ENCODE assay signal across 25 cellular contexts in the genomic region with DNA sequence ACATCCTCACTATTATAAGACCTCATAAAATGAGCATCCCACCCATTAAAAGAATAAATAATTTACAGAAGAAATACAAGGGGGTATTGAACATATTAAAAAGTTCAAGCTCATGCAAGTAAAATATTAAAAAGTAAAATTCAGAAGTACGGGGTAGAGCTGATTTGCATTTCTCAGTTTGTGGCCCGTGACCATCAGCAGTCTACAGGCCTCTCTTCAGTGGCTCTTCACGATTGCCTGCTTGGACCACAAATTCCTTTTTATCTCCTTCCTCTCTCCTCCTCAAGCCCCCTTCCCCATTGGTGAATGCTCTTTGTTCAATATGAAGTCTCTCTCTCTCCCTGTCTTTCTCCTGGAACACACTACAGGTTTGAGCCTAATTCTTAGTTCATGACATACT. TPM values are rescaled to one million over a fixed set of nuclear protein-coding genes. Genes with fewer than 3 reads are reported as not detected.
DNase-seq lines count a peak whose midpoint lies in the region; ATAC-seq, FAIRE-seq and TF ChIP-seq lines count a peak whose summit lies in the region.
"Had no signal": no experiment of that assay in that cellular context is flagged by ENCODE, and none has a peak within 500 bp of the region (broad histone marks: within the 10 kb centered on the region; RNA-seq: fewer than 3 reads in every experiment).

No MANE protein-coding gene starts in this region.

- H3K4me2 ChIP-seq in DOHH2 (ENCODE audit: low read length) (0 out of 2 replicates have a peak overlapping the region, but pooled peaks have one; percentile 7), HepG2 (ENCODE audit: low read depth, low read length) (peak overlapping the region; percentile 73), smooth muscle cell (no peak overlapping the region)
- H3K4me2 ChIP-seq: A549 had no signal

- H3K4me3 Mint-ChIP-seq in activated B cell treated with CpG ODN at 0.5 μM for 24 hours (peak overlapping the region; percentile 6), memory B cell (no peak overlapping the region)
- H3K4me3 Mint-ChIP-seq: CD4-positive, alpha-beta memory T cell; HFFc6 had no signal

- H3K36me3 Mint-ChIP-seq in activated B cell treated with CpG ODN at 0.5 μM for 24 hours (ENCODE audit: low read depth) (no peaks in the 10 kb centered on the region), memory B cell (peaks cover 6% of the 10 kb centered on the region)
- H3K36me3 Mint-ChIP-seq: CD4-positive, alpha-beta memory T cell had no signal

- no peak for DNase-seq in activated B cell treated with CpG ODN at 0.5 μM for 24 hours
- DNase-seq in HepG2 (ENCODE audit: low spot score), result no peak
- DNase-seq in memory B cell (ENCODE audit: low spot score in 2 of 2), result no peak
- DNase-seq in smooth muscle cell (lab: John Stamatoyannopoulos, UW; ENCODE audit: unreplicated experiment), result no peak
- DNase-seq in Right ventricle myocardium inferior (ENCODE audit: missing footprints), result no peak
- DNase-seq: 8988T; ACHN; AML-193; C1 segment of cervical spinal cord; Calu3; CD4-positive, alpha-beta memory T cell; COR-L47; DMS53; DMS79 treated with DMSO at 0.1 percent for 48 hours; GOT3; HFFc6 had no signal

- H3K79me2 ChIP-seq in DOHH2 (ENCODE audit: control insufficient read depth, low read length) (no peaks in the 10 kb centered on the region), HepG2 (ENCODE audit: insufficient read depth, low read length) (no peaks in the 10 kb centered on the region), smooth muscle cell (ENCODE audit: low read depth) (no peaks in the 10 kb centered on the region)

- no peak for FAIRE-seq in HepG2 (lab: Jason Lieb, UNC)
- FAIRE-seq: A549, G401.6, GM12892, H54 had no signal

- intact Hi-C loops in activated B cell treated with CpG ODN at 0.5 μM for 24 hours (cut with micrococcal nuclease), result no loop called here
- intact Hi-C loops in HepG2 (cut with micrococcal nuclease; ENCODE audit: unreplicated experiment), result no loop called here
- intact Hi-C loops in Right ventricle myocardium inferior (cut with DNase I), result no loop called here

- H3K4me1 ChIP-seq in DOHH2 (ENCODE audit: control insufficient read depth, low read length), result peaks cover 8% of the 10 kb centered on the region
- peaks cover 66% of the 10 kb centered on the region for H3K4me1 ChIP-seq in HepG2 (ENCODE audit: insufficient read depth, low read length)
- H3K4me1 ChIP-seq in smooth muscle cell (ENCODE audit: low read depth), result no peaks in the 10 kb centered on the region
- H3K4me1 ChIP-seq: A549, HAP-1 had no signal

- no peak for TF ChIP-seq EP300 in HepG2 (IDR thresholded peaks at IDR 0.05; ENCODE audit: low read depth in 2 of 2, low read length in 2 of 2)
- no peak for TF ChIP-seq EP300 in HepG2 (CRISPR knock-in tag; IDR thresholded peaks at IDR 0.05; ENCODE audit: borderline replicate concordance)

- POLR2A ChIA-PET in activated B cell treated with CpG ODN at 0.5 μM for 24 hours (lab: Charles Lee) (interaction anchor here (0.7 kb wide), 1 partner anchor 13 kb away, joined by 3 read pairs; no protein-coding TSS in a partner anchor), HepG2 (lab: Yijun Ruan, JAX) (interaction anchor here (1.1 to 2.7 kb wide), 6 partner anchors 10 to 53 kb away, joined by 3 to 32 read pairs (median 10); a partner anchor contains a TSS)

- ATAC-seq in activated B cell treated with CpG ODN at 0.5 μM for 24 hours (ENCODE audit: low read depth) (no peak), HepG2 (no peak), memory B cell (ENCODE audit: low read depth) (peak; percentile 29), Right ventricle myocardium inferior (no peak), GM18868 (IDR thresholded peaks at IDR 0.05; ENCODE audit: unreplicated experiment) (no peak), HG03442 (IDR thresholded peaks at IDR 0.05; ENCODE audit: unreplicated experiment) (no peak)
- ATAC-seq: A549 had no signal

- H4K20me1 ChIP-seq in DOHH2 (ENCODE audit: control insufficient read depth, insufficient read depth, low read depth, low read length) (no peaks in the 10 kb centered on the region), HepG2 (ENCODE audit: insufficient read depth, low read length) (no peaks in the 10 kb centered on the region), smooth muscle cell (ENCODE audit: low read depth) (no peaks in the 10 kb centered on the region)

- no TSS peak for BruUV-seq in HepG2 (replicated peaks; lab: Mats Ljungman, UMichigan)

- H3K4me3 ChIP-seq in DOHH2 (ENCODE audit: low read length) (no peak overlapping the region), HepG2 (replicated peaks in 1 of 3; ENCODE audit: insufficient read depth in 1 of 3, low read depth in 2 of 3, low read length in 3 of 3) (0 out of 6 replicates have a peak overlapping the region, but pooled peaks of 1 of the 3 experiments have one; percentile 39), smooth muscle cell (no peak overlapping the region)
- H3K4me3 ChIP-seq: A549, HAP-1 had no signal

- H3K27me3 Mint-ChIP-seq in activated B cell treated with CpG ODN at 0.5 μM for 24 hours (peaks cover 6% of the 10 kb centered on the region), memory B cell (peaks cover 10% of the 10 kb centered on the region)

- 87% methylated on average over 3 of the region's 3 CpGs for WGBS in HepG2 (ENCODE audit: low lambda C conversion rate)
- WGBS in smooth muscle cell (ENCODE audit: low lambda C conversion rate), result 89% methylated on average over 3 of the region's 3 CpGs

- H3K27me3 ChIP-seq in DOHH2 (ENCODE audit: control insufficient read depth, low read length), result peaks cover 13% of the 10 kb centered on the region; the same call in 1 of the 2 replicates
- H3K27me3 ChIP-seq in HepG2 (ENCODE audit: control insufficient read depth in 1 of 2, insufficient read depth in 2 of 2, low read length in 2 of 2), result no peaks in the 10 kb centered on the region
- H3K27me3 ChIP-seq in smooth muscle cell (ENCODE audit: low read depth), result no peaks in the 10 kb centered on the region

- no peak overlapping the region for H2AFZ ChIP-seq in HepG2 (ENCODE audit: low read length)
- H2AFZ ChIP-seq in smooth muscle cell (ENCODE audit: low read depth), result no peak overlapping the region

- no peak for TF ChIP-seq RAD21 in HepG2 (CRISPR knock-in tag; IDR thresholded peaks at IDR 0.05)

- CTCF ChIA-PET in activated B cell treated with CpG ODN at 0.5 μM for 24 hours (lab: Charles Lee), result no interaction called here
- CTCF ChIA-PET in HepG2 (lab: Yijun Ruan, JAX; ENCODE audit: low intra/inter-chr PET ratio, low total read pairs), result no interaction called here

- H3K4me1 Mint-ChIP-seq in activated B cell treated with CpG ODN at 0.5 μM for 24 hours (peaks cover 25% of the 10 kb centered on the region), memory B cell (peaks cover 9% of the 10 kb centered on the region)
- H3K4me1 Mint-ChIP-seq: CD4-positive, alpha-beta memory T cell had no signal

- no peak for TF ChIP-seq POLR2A in HepG2 (IDR thresholded peaks at IDR 0.05; ENCODE audit: insufficient read depth in 1 of 2, low read depth in 2 of 2, low read length in 2 of 2)

- H3K36me3 ChIP-seq in DOHH2 (ENCODE audit: control insufficient read depth, low read length) (no peaks in the 10 kb centered on the region), HepG2 (replicated peaks in 1 of 2; ENCODE audit: control insufficient read depth in 1 of 2, insufficient read depth in 2 of 2, low read length in 2 of 2) (no peaks in the 10 kb centered on the region), smooth muscle cell (ENCODE audit: low read depth) (no peaks in the 10 kb centered on the region)
- H3K36me3 ChIP-seq: HAP-1 had no signal

- H3K27ac Mint-ChIP-seq in activated B cell treated with CpG ODN at 0.5 μM for 24 hours (no peak overlapping the region), memory B cell (no peak overlapping the region)
- H3K27ac Mint-ChIP-seq: CD4-positive, alpha-beta memory T cell; HFFc6 had no signal

- H3K9me3 Mint-ChIP-seq in activated B cell treated with CpG ODN at 0.5 μM for 24 hours (no peaks in the 10 kb centered on the region), memory B cell (peaks cover 2% of the 10 kb centered on the region)
- H3K9me3 Mint-ChIP-seq: HFFc6 had no signal

- TF ChIP-seq CTCF in DOHH2 (IDR thresholded peaks at IDR 0.05; ENCODE audit: low read depth, low read length, poor library complexity, severe bottlenecking) (no peak), activated B cell treated with CpG ODN at 0.5 μM for 24 hours (IDR thresholded peaks at IDR 0.05) (no peak), HepG2 (CRISPR knock-in tag; IDR thresholded peaks at IDR 0.05) (no peak), smooth muscle cell (IDR thresholded peaks at IDR 0.05; ENCODE audit: borderline replicate concordance, insufficient read depth, poor library complexity, severe bottlenecking) (no peak)

- no peaks in the 10 kb centered on the region for H3K9me3 ChIP-seq in DOHH2 (ENCODE audit: control insufficient read depth, insufficient read depth, low read length)
- no peaks in the 10 kb centered on the region; the same call in 1 of the 2 replicates for H3K9me3 ChIP-seq in HepG2 (ENCODE audit: low read length)
- H3K9me3 ChIP-seq in smooth muscle cell (replicated peaks; ENCODE audit: low read depth), result no peaks in the 10 kb centered on the region
- H3K9me3 ChIP-seq: A549, HAP-1 had no signal

- no peaks in the 10 kb centered on the region for H3K9me2 ChIP-seq in DOHH2 (replicated peaks; ENCODE audit: control insufficient read depth, low read length)

- H3K27ac ChIP-seq in DOHH2 (ENCODE audit: low read depth, low read length) (no peak overlapping the region), HepG2 (ENCODE audit: extremely low read length, insufficient read depth, low read length) (peak overlapping the region; percentile 98), smooth muscle cell (ENCODE audit: low read depth) (no peak overlapping the region)
- H3K27ac ChIP-seq: A549 had no signal

- H3F3A ChIP-seq in DOHH2 (ENCODE audit: control insufficient read depth, insufficient read depth), result no peaks in the 10 kb centered on the region
- H3F3A ChIP-seq in smooth muscle cell (ENCODE audit: low read depth), result no peaks in the 10 kb centered on the region

- H3K9ac ChIP-seq in HepG2 (ENCODE audit: insufficient read depth, low read depth, low read length) (peak overlapping the region; percentile 68), smooth muscle cell (ENCODE audit: low read depth) (no peak overlapping the region)

- in situ Hi-C loops in HepG2 (cut with HindIII; ENCODE audit: extremely low pct_ligation_motif_present, low pct_unique_long_range_greater_than_20kb), result no loop called here

RNA-seq across cellular contexts. Expression of a gene that starts 19.1 kb away (rescaled TPM):
- total RNA-seq in activated B cell treated with CpG ODN at 0.5 μM for 24 hours (not detected in 2 replicates), HepG2 (2016; rRNA removed; fragmentation: Illumina TruSeq; extraction: Trizol) (0.58 and 0.90 TPM in 2 replicates), smooth muscle cell (not detected in 2 replicates), Right ventricle myocardium inferior (not detected)
- 0.20 and 0.26 TPM in 2 replicates for total RNA-seq in HepG2 (2016; cell fraction: cytosol; rRNA removed; fragmentation: Illumina TruSeq; extraction: Trizol; ENCODE audit: low read depth)
- total RNA-seq in HepG2 (2016; cell fraction: insoluble cytoplasmic fraction; rRNA removed; fragmentation: Illumina TruSeq; extraction: Trizol), result 0.41 and 0.79 TPM in 2 replicates
- 0.25 and 0.41 TPM in 2 replicates for total RNA-seq in HepG2 (2016; cell fraction: membrane; rRNA removed; fragmentation: Illumina TruSeq; extraction: Trizol)
- 1.2 and 1.7 TPM in 2 replicates for total RNA-seq in HepG2 (2016; cell fraction: nucleus; rRNA removed; fragmentation: Illumina TruSeq; extraction: Trizol)
- polyA plus RNA-seq in HepG2 (2011; rRNA removed) (2.0 and 2.8 TPM in 2 replicates), smooth muscle cell (not detected in 2 replicates)
- 1.5 and 2.3 TPM in 2 replicates for polyA plus RNA-seq in HepG2 (2011; cell fraction: cytosol; rRNA removed)
- polyA plus RNA-seq in HepG2 (2011; cell fraction: nucleus; rRNA removed), result 0.79 and 1.8 TPM in 2 replicates
- polyA plus RNA-seq in HepG2 (2012), result 2.6 and 4.9 TPM in 2 replicates
- polyA plus RNA-seq in HepG2 (2016; cell fraction: cytosol; fragmentation: Illumina TruSeq; extraction: Trizol; ENCODE audit: low read depth), result 0.12 and 0.17 TPM in 2 replicates
- 0.52 and 0.73 TPM in 2 replicates for polyA plus RNA-seq in HepG2 (2016; cell fraction: insoluble cytoplasmic fraction; fragmentation: Illumina TruSeq; extraction: Trizol; ENCODE audit: low read depth)
- polyA plus RNA-seq in HepG2 (2016; cell fraction: membrane; fragmentation: Illumina TruSeq; extraction: Trizol; ENCODE audit: low read depth), result 0.31 and 0.44 TPM in 2 replicates
- 1.5 and 2.0 TPM in 2 replicates for polyA plus RNA-seq in HepG2 (2016; cell fraction: nucleus; fragmentation: Illumina TruSeq; extraction: Trizol; ENCODE audit: insufficient read depth, low read depth)
- 4.2 TPM in 1 of 2 replicates, not detected in the other for polyA minus RNA-seq in HepG2 (2011; rRNA and poly(A)+ RNA removed; ENCODE audit: low replicate concordance)
- 2.0 and 3.6 TPM in 2 replicates for polyA minus RNA-seq in HepG2 (2011; cell fraction: cytosol; rRNA and poly(A)+ RNA removed)
- 2.4 and 2.6 TPM in 2 replicates for polyA minus RNA-seq in HepG2 (2011; cell fraction: nucleus; rRNA and poly(A)+ RNA removed)
- total RNA-seq: Calu3; CD4-positive, alpha-beta memory T cell; HFFc6 had no signal
- polyA plus RNA-seq: A549; BJ; CD4-positive, alpha-beta memory T cell had no signal

RNA-seq across cellular contexts. Expression of a gene that starts 47.3 kb away (rescaled TPM):
- total RNA-seq in activated B cell treated with CpG ODN at 0.5 μM for 24 hours, result 0.22 and 0.76 TPM in 2 replicates
- 1.1 TPM in 2 replicates for total RNA-seq in HepG2 (2016; rRNA removed; fragmentation: Illumina TruSeq; extraction: Trizol)
- total RNA-seq in HepG2 (2016; cell fraction: cytosol; rRNA removed; fragmentation: Illumina TruSeq; extraction: Trizol; ENCODE audit: low read depth), result 0.62 and 2.0 TPM in 2 replicates
- total RNA-seq in HepG2 (2016; cell fraction: insoluble cytoplasmic fraction; rRNA removed; fragmentation: Illumina TruSeq; extraction: Trizol), result 0.64 and 0.71 TPM in 2 replicates
- total RNA-seq in HepG2 (2016; cell fraction: membrane; rRNA removed; fragmentation: Illumina TruSeq; extraction: Trizol), result 1.1 and 1.2 TPM in 2 replicates
- 1.1 and 2.7 TPM in 2 replicates for total RNA-seq in HepG2 (2016; cell fraction: nucleus; rRNA removed; fragmentation: Illumina TruSeq; extraction: Trizol)
- polyA plus RNA-seq in HepG2 (2011; rRNA removed), result 1.9 and 2.6 TPM in 2 replicates
- polyA plus RNA-seq in HepG2 (2011; cell fraction: cytosol; rRNA removed), result 0.87 and 1.3 TPM in 2 replicates
- 1.9 and 2.1 TPM in 2 replicates for polyA plus RNA-seq in HepG2 (2011; cell fraction: nucleus; rRNA removed)
- polyA plus RNA-seq in HepG2 (2012), result 1.4 and 1.8 TPM in 2 replicates
- polyA plus RNA-seq in HepG2 (2016; cell fraction: cytosol; fragmentation: Illumina TruSeq; extraction: Trizol; ENCODE audit: low read depth), result 0.19 and 0.42 TPM in 2 replicates
- polyA plus RNA-seq in HepG2 (2016; cell fraction: insoluble cytoplasmic fraction; fragmentation: Illumina TruSeq; extraction: Trizol; ENCODE audit: low read depth), result 0.44 and 0.74 TPM in 2 replicates
- 0.29 and 0.34 TPM in 2 replicates for polyA plus RNA-seq in HepG2 (2016; cell fraction: membrane; fragmentation: Illumina TruSeq; extraction: Trizol; ENCODE audit: low read depth)
- 0.83 and 1.5 TPM in 2 replicates for polyA plus RNA-seq in HepG2 (2016; cell fraction: nucleus; fragmentation: Illumina TruSeq; extraction: Trizol; ENCODE audit: insufficient read depth, low read depth)
- polyA minus RNA-seq in HepG2 (2011; rRNA and poly(A)+ RNA removed; ENCODE audit: low replicate concordance), result 0.05 and 6.0 TPM in 2 replicates
- polyA minus RNA-seq in HepG2 (2011; cell fraction: cytosol; rRNA and poly(A)+ RNA removed), result 3.0 and 3.5 TPM in 2 replicates
- 3.5 and 6.0 TPM in 2 replicates for polyA minus RNA-seq in HepG2 (2011; cell fraction: nucleus; rRNA and poly(A)+ RNA removed)
- total RNA-seq in smooth muscle cell, result 5.6 and 17.2 TPM in 2 replicates
- 1.1 and 7.0 TPM in 2 replicates for polyA plus RNA-seq in smooth muscle cell
- 0.89 TPM for total RNA-seq in Right ventricle myocardium inferior
- polyA plus RNA-seq: CD4-positive, alpha-beta memory T cell had no signal

RNA-seq across cellular contexts. Expression of a gene that starts 49.4 kb away (rescaled TPM):
- 0.42 and 0.64 TPM in 2 replicates for total RNA-seq in activated B cell treated with CpG ODN at 0.5 μM for 24 hours
- total RNA-seq in HepG2 (2016; rRNA removed; fragmentation: Illumina TruSeq; extraction: Trizol), result not detected in 2 replicates
- not detected in 2 replicates for total RNA-seq in HepG2 (2016; cell fraction: cytosol; rRNA removed; fragmentation: Illumina TruSeq; extraction: Trizol; ENCODE audit: low read depth)
- 0.02 TPM in 1 of 2 replicates, not detected in the other for total RNA-seq in HepG2 (2016; cell fraction: insoluble cytoplasmic fraction; rRNA removed; fragmentation: Illumina TruSeq; extraction: Trizol)
- total RNA-seq in HepG2 (2016; cell fraction: membrane; rRNA removed; fragmentation: Illumina TruSeq; extraction: Trizol), result not detected in 2 replicates
- total RNA-seq in HepG2 (2016; cell fraction: nucleus; rRNA removed; fragmentation: Illumina TruSeq; extraction: Trizol), result not detected in 2 replicates
- polyA plus RNA-seq in HepG2 (2011; rRNA removed), result 0.05 TPM in 1 of 2 replicates, not detected in the other
- not detected in 2 replicates for polyA plus RNA-seq in HepG2 (2011; cell fraction: cytosol; rRNA removed)
- not detected in 2 replicates for polyA plus RNA-seq in HepG2 (2011; cell fraction: nucleus; rRNA removed)
- polyA plus RNA-seq in HepG2 (2012), result not detected in 2 replicates
- polyA plus RNA-seq in HepG2 (2016; cell fraction: cytosol; fragmentation: Illumina TruSeq; extraction: Trizol; ENCODE audit: low read depth), result not detected in 2 replicates
- polyA plus RNA-seq in HepG2 (2016; cell fraction: insoluble cytoplasmic fraction; fragmentation: Illumina TruSeq; extraction: Trizol; ENCODE audit: low read depth), result not detected in 2 replicates
- not detected in 2 replicates for polyA plus RNA-seq in HepG2 (2016; cell fraction: membrane; fragmentation: Illumina TruSeq; extraction: Trizol; ENCODE audit: low read depth)
- not detected in 2 replicates for polyA plus RNA-seq in HepG2 (2016; cell fraction: nucleus; fragmentation: Illumina TruSeq; extraction: Trizol; ENCODE audit: insufficient read depth, low read depth)
- polyA minus RNA-seq in HepG2 (2011; rRNA and poly(A)+ RNA removed; ENCODE audit: low replicate concordance), result not detected in 2 replicates
- not detected in 2 replicates for polyA minus RNA-seq in HepG2 (2011; cell fraction: cytosol; rRNA and poly(A)+ RNA removed)
- polyA minus RNA-seq in HepG2 (2011; cell fraction: nucleus; rRNA and poly(A)+ RNA removed), result 0.26 and 0.50 TPM in 2 replicates
- total RNA-seq in smooth muscle cell, result 1.1 and 1.6 TPM in 2 replicates
- 0.05 TPM in 1 of 2 replicates, not detected in the other for polyA plus RNA-seq in smooth muscle cell
- 4.1 TPM for total RNA-seq in Right ventricle myocardium inferior
- polyA plus RNA-seq: A549 had no signal

RNA-seq across cellular contexts. Expression of a gene that starts 52.3 kb away (rescaled TPM):
- total RNA-seq in activated B cell treated with CpG ODN at 0.5 μM for 24 hours (35.9 and 38.2 TPM in 2 replicates), HepG2 (2016; rRNA removed; fragmentation: Illumina TruSeq; extraction: Trizol) (253 and 379 TPM in 2 replicates), smooth muscle cell (322 and 339 TPM in 2 replicates), Right ventricle myocardium inferior (335 TPM)
- total RNA-seq in HepG2 (2016; cell fraction: cytosol; rRNA removed; fragmentation: Illumina TruSeq; extraction: Trizol; ENCODE audit: low read depth), result 47.7 and 48.6 TPM in 2 replicates
- total RNA-seq in HepG2 (2016; cell fraction: insoluble cytoplasmic fraction; rRNA removed; fragmentation: Illumina TruSeq; extraction: Trizol), result 250 and 416 TPM in 2 replicates
- 136 and 157 TPM in 2 replicates for total RNA-seq in HepG2 (2016; cell fraction: membrane; rRNA removed; fragmentation: Illumina TruSeq; extraction: Trizol)
- total RNA-seq in HepG2 (2016; cell fraction: nucleus; rRNA removed; fragmentation: Illumina TruSeq; extraction: Trizol), result 98.8 and 101 TPM in 2 replicates
- polyA plus RNA-seq in HepG2 (2011; rRNA removed) (175 and 222 TPM in 2 replicates), smooth muscle cell (159 and 297 TPM in 2 replicates)
- 84.7 and 175 TPM in 2 replicates for polyA plus RNA-seq in HepG2 (2011; cell fraction: cytosol; rRNA removed)
- 20.5 and 47.2 TPM in 2 replicates for polyA plus RNA-seq in HepG2 (2011; cell fraction: nucleus; rRNA removed)
- polyA plus RNA-seq in HepG2 (2012), result 196 and 210 TPM in 2 replicates
- 58.2 and 60.2 TPM in 2 replicates for polyA plus RNA-seq in HepG2 (2016; cell fraction: cytosol; fragmentation: Illumina TruSeq; extraction: Trizol; ENCODE audit: low read depth)
- polyA plus RNA-seq in HepG2 (2016; cell fraction: insoluble cytoplasmic fraction; fragmentation: Illumina TruSeq; extraction: Trizol; ENCODE audit: low read depth), result 380 and 413 TPM in 2 replicates
- 121 and 132 TPM in 2 replicates for polyA plus RNA-seq in HepG2 (2016; cell fraction: membrane; fragmentation: Illumina TruSeq; extraction: Trizol; ENCODE audit: low read depth)
- polyA plus RNA-seq in HepG2 (2016; cell fraction: nucleus; fragmentation: Illumina TruSeq; extraction: Trizol; ENCODE audit: insufficient read depth, low read depth), result 141 TPM in 2 replicates
- polyA minus RNA-seq in HepG2 (2011; rRNA and poly(A)+ RNA removed; ENCODE audit: low replicate concordance), result 17.0 and 26.1 TPM in 2 replicates
- polyA minus RNA-seq in HepG2 (2011; cell fraction: cytosol; rRNA and poly(A)+ RNA removed), result 99.1 and 123 TPM in 2 replicates
- polyA minus RNA-seq in HepG2 (2011; cell fraction: nucleus; rRNA and poly(A)+ RNA removed), result 38.9 and 61.0 TPM in 2 replicates
